In the genomic region with DNA sequence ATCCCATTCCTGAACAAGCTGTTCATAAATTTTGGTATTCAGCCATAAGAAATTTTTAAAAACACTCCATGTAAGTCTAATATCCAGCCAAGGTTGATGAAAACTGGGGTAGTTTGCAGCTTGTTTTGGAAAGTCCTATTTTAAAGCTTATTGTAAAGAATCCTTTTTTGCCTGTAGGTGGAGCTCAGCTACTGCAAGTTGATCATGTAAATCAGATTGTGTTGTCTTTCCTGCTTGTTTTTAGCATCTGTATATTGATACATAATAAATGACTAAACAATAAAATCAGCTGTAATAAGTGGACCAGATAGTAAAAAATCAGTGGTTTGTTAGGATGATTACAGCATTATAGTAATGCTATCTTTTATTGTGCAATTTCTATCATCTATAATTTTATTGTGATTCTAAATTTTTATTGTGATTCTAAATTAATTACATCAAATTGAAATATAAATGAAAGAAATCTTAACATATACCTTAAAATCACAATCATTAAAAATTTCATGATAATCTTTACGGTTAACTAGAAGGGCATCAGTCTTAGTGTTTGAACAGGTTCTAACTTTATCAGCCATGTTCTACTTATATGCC, we compare ENCODE assay signal across 8 cellular contexts. TPM values are rescaled to one million over a fixed set of nuclear protein-coding genes. Genes with fewer than 3 reads are reported as not detected.
DNase-seq lines count a peak whose midpoint lies in the region; ATAC-seq and TF ChIP-seq lines count a peak whose summit lies in the region.

No MANE protein-coding gene starts in this region.

- H3K4me1 Mint-ChIP-seq in endothelial cell (ENCODE audit: unreplicated experiment) = peaks cover 6% of the 10 kb centered on the region

- no peaks in the 10 kb centered on the region for H3K9me3 Mint-ChIP-seq in endothelial cell (ENCODE audit: unreplicated experiment)

- H3K36me3 Mint-ChIP-seq in endothelial cell (ENCODE audit: low read depth, unreplicated experiment) = no peaks in the 10 kb centered on the region

- ATAC-seq in GM21447 (IDR thresholded peaks at IDR 0.05; ENCODE audit: unreplicated experiment) = no peak

- peak; percentile 54 for TF ChIP-seq CTCF in GM12872 (IDR thresholded peaks at IDR 0.05; ENCODE audit: insufficient read depth, low read depth, low read length)
- TF ChIP-seq CTCF in endothelial cell (IDR thresholded peaks at IDR 0.05; ENCODE audit: unreplicated experiment) = peak; percentile 75

- H3K4me3 Mint-ChIP-seq in endothelial cell (ENCODE audit: unreplicated experiment) = no peak overlapping the region

- DNase-seq in AG08395 (ENCODE audit: low spot score) (peak; percentile 43), HT-29 (ENCODE audit: low spot score) (peak; percentile 69), RPMI7951 (ENCODE audit: low read depth) (peak; percentile 51), endothelial cell (ENCODE audit: low spot score) (peak; percentile 6), mucosa of gallbladder (ENCODE audit: low spot score) (peak; percentile 11), GOT3 (lab: John Stamatoyannopoulos, UW) (no peak)

- H3K27ac Mint-ChIP-seq in endothelial cell (ENCODE audit: unreplicated experiment) = no peak overlapping the region

- no peaks in the 10 kb centered on the region for H3K27me3 Mint-ChIP-seq in endothelial cell (ENCODE audit: unreplicated experiment)

RNA-seq across cellular contexts. Expression of a gene that starts 42.4 kb away (rescaled TPM):
- 9.6 and 10.8 TPM in 2 replicates for total RNA-seq in HT-29 (2014; rRNA removed; shearing (Covaris generic))
- total RNA-seq in RPMI7951 (2014; rRNA removed; shearing (Covaris generic)) = 12.6 and 16.7 TPM in 2 replicates
- total RNA-seq in endothelial cell (ENCODE audit: unreplicated experiment) (29.3 TPM), mucosa of gallbladder (21.1 TPM)

RNA-seq across cellular contexts. Expression of a gene that starts 42.7 kb away (rescaled TPM):
- 3.1 and 5.3 TPM in 2 replicates for total RNA-seq in HT-29 (2014; rRNA removed; shearing (Covaris generic))
- total RNA-seq in RPMI7951 (2014; rRNA removed; shearing (Covaris generic)) = 4.6 and 6.6 TPM in 2 replicates
- total RNA-seq in endothelial cell (ENCODE audit: unreplicated experiment) (28.8 TPM), mucosa of gallbladder (17.1 TPM)
